19 cellular contexts compared by ENCODE assay signal in genomic region chr4:120915311-120915710, GRCh38.
"Had no signal": no experiment of that assay in that cellular context is flagged by ENCODE, and none has a peak within 500 bp of the region (broad histone marks: within the 10 kb centered on the region; RNA-seq: fewer than 3 reads in every experiment).

No MANE protein-coding gene starts in this region.

- H3K9me3 Mint-ChIP-seq: activated CD4-positive, alpha-beta memory T cell treated with anti-CD3 and anti-CD28 coated beads for 36 hours; activated naive CD4-positive, alpha-beta T cell treated with anti-CD3 and anti-CD28 coated beads, Interleukin-2, amount 10 ng/mL, durations not matched to agents 7 days and 5 days; activated T-cell treated with anti-CD3 and anti-CD28 coated beads, Interleukin-2, amount 50 U/mL, for 24 hours; naive thymus-derived CD4-positive, alpha-beta T cell; stimulated activated naive CD8-positive, alpha-beta T cell treated with anti-CD3 and anti-CD28 coated beads, Interleukin-15, Interleukin-2, amounts not matched to agents 100 ng/mL and 50 ng/mL, for 24 hours had no signal

- H3K4me3 Mint-ChIP-seq: activated CD4-positive, alpha-beta memory T cell treated with anti-CD3 and anti-CD28 coated beads for 36 hours; activated CD4-positive, alpha-beta T cell treated with anti-CD3 and anti-CD28 coated beads for 36 hours; activated CD8-positive, alpha-beta memory T cell treated with anti-CD3 and anti-CD28 coated beads, Interleukin-2, amount 10 ng/mL, durations not matched to agents 7 days and 5 days; activated naive CD4-positive, alpha-beta T cell treated with anti-CD3 and anti-CD28 coated beads, Interleukin-2, amount 10 ng/mL, durations not matched to agents 7 days and 5 days; activated T-cell treated with anti-CD3 and anti-CD28 coated beads, Interleukin-2, amount 50 U/mL, for 24 hours; naive thymus-derived CD4-positive, alpha-beta T cell; stimulated activated naive CD8-positive, alpha-beta T cell treated with anti-CD3 and anti-CD28 coated beads, Interleukin-15, Interleukin-2, amounts not matched to agents 100 ng/mL and 50 ng/mL, for 24 hours had no signal

- ATAC-seq: activated CD4-positive, alpha-beta T cell treated with anti-CD3 and anti-CD28 coated beads for 36 hours; activated CD8-positive, alpha-beta memory T cell treated with anti-CD3 and anti-CD28 coated beads, Interleukin-2, amount 10 ng/mL, durations not matched to agents 7 days and 5 days; esophagus mucosa; left lung; naive thymus-derived CD4-positive, alpha-beta T cell; right cardiac atrium had no signal

- H3K27ac Mint-ChIP-seq: activated CD4-positive, alpha-beta memory T cell treated with anti-CD3 and anti-CD28 coated beads for 36 hours; activated CD4-positive, alpha-beta T cell treated with anti-CD3 and anti-CD28 coated beads for 36 hours; activated CD8-positive, alpha-beta memory T cell treated with anti-CD3 and anti-CD28 coated beads, Interleukin-2, amount 10 ng/mL, durations not matched to agents 7 days and 5 days; activated naive CD4-positive, alpha-beta T cell treated with anti-CD3 and anti-CD28 coated beads, Interleukin-2, amount 10 ng/mL, durations not matched to agents 7 days and 5 days; activated T-cell treated with anti-CD3 and anti-CD28 coated beads, Interleukin-2, amount 50 U/mL, for 24 hours; naive thymus-derived CD4-positive, alpha-beta T cell; progenitor cell of endocrine pancreas; stimulated activated naive CD8-positive, alpha-beta T cell treated with anti-CD3 and anti-CD28 coated beads, Interleukin-15, Interleukin-2, amounts not matched to agents 100 ng/mL and 50 ng/mL, for 24 hours had no signal

- H3K27me3 Mint-ChIP-seq: progenitor cell of endocrine pancreas had no signal

- DNase-seq: activated CD4-positive, alpha-beta memory T cell treated with anti-CD3 and anti-CD28 coated beads for 36 hours; activated CD4-positive, alpha-beta T cell treated with anti-CD3 and anti-CD28 coated beads for 36 hours; activated CD8-positive, alpha-beta memory T cell treated with anti-CD3 and anti-CD28 coated beads, Interleukin-2, amount 10 ng/mL, durations not matched to agents 7 days and 5 days; activated naive CD4-positive, alpha-beta T cell treated with anti-CD3 and anti-CD28 coated beads, Interleukin-2, amount 10 ng/mL, durations not matched to agents 7 days and 5 days; activated T-cell treated with anti-CD3 and anti-CD28 coated beads, Interleukin-2, amount 50 U/mL, for 24 hours; dorsolateral prefrontal cortex; hippocampal formation; left lung; mammary epithelial cell; naive thymus-derived CD4-positive, alpha-beta T cell; right cardiac atrium; stimulated activated CD4-positive, alpha-beta T cell treated with anti-CD3 and anti-CD28 coated beads, Interleukin-4, amount 100 ng/mL, for 4 hours; stimulated activated CD8-positive, alpha-beta memory T cell treated with anti-CD3 and anti-CD28 coated beads, Interleukin-4, amount 100 ng/mL, for 48 hours; T-helper 1 cell; upper lobe of left lung had no signal

- H3K36me3 Mint-ChIP-seq: activated CD4-positive, alpha-beta memory T cell treated with anti-CD3 and anti-CD28 coated beads for 36 hours; activated CD8-positive, alpha-beta memory T cell treated with anti-CD3 and anti-CD28 coated beads, Interleukin-2, amount 10 ng/mL, durations not matched to agents 7 days and 5 days; activated naive CD4-positive, alpha-beta T cell treated with anti-CD3 and anti-CD28 coated beads, Interleukin-2, amount 10 ng/mL, durations not matched to agents 7 days and 5 days; naive thymus-derived CD4-positive, alpha-beta T cell had no signal

- H3K4me1 Mint-ChIP-seq: activated CD8-positive, alpha-beta memory T cell treated with anti-CD3 and anti-CD28 coated beads, Interleukin-2, amount 10 ng/mL, durations not matched to agents 7 days and 5 days; activated naive CD4-positive, alpha-beta T cell treated with anti-CD3 and anti-CD28 coated beads, Interleukin-2, amount 10 ng/mL, durations not matched to agents 7 days and 5 days had no signal

- H3K27ac ChIP-seq: dorsolateral prefrontal cortex, left lung, upper lobe of left lung, VCaP had no signal
